8 cellular contexts compared by ENCODE assay signal in the genomic region with DNA sequence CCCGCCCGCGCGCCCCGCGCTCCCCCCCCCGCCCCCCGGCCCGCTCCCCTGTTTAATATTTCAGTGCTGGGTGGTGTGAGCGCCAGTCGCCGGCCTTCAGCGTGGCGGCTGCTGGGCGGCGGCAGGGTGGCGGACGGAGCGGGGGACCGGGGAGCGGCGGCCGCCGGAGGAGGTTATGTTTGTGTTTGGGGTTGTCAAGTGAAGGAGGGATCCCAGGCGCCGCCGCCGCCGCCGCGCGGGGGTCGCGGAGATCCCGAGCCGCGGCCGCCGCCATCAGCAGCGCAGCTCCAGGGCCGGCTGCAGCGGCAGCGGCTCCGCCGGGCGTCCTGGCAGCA. TPM values are rescaled to one million over a fixed set of nuclear protein-coding genes. Genes with fewer than 3 reads are reported as not detected.
DNase-seq lines count a peak whose midpoint lies in the region; ATAC-seq and TF ChIP-seq lines count a peak whose summit lies in the region.

HIVEP1 (plus strand) TSS at position 82 of the 335 bp plus-strand sequence. CDS start 3,317 bp downstream, outside the sequence.

- H3K36me3 ChIP-seq in gastroesophageal sphincter (peaks cover 0 to 17% of the 10 kb centered on the region in 2 donors), neuron (ENCODE audit: insufficient read depth, low read length) (peaks cover 9% of the 10 kb centered on the region)

- H2AFZ ChIP-seq in neuron (ENCODE audit: low read depth, low read length), result peak within 1 kb of the TSS; percentile 70

- peak within 1 kb of the TSS; percentile 99 for H3K4me3 ChIP-seq in GM12864 (ENCODE audit: low read depth, low read length)
- H3K4me3 ChIP-seq in gastroesophageal sphincter, result peak within 1 kb of the TSS; percentile 89
- H3K4me3 ChIP-seq in neuron (ENCODE audit: low read length), result peak within 1 kb of the TSS; percentile 69

- ATAC-seq in HG03432 (IDR thresholded peaks at IDR 0.05; ENCODE audit: unreplicated experiment), result peak; percentile 1
- ATAC-seq in activated CD8-positive, alpha-beta memory T cell treated with anti-CD3 and anti-CD28 coated beads, Interleukin-2, amount 10 ng/mL, durations not matched to agents 7 days and 5 days, result peak; percentile 0
- no peak for ATAC-seq in gastroesophageal sphincter
- ATAC-seq in HG03565 (IDR thresholded peaks at IDR 0.05; ENCODE audit: unreplicated experiment), result no peak

- CTCF ChIA-PET in activated CD8-positive, alpha-beta memory T cell treated with anti-CD3 and anti-CD28 coated beads, Interleukin-2, amount 10 ng/mL, durations not matched to agents 7 days and 5 days (lab: Charles Lee), result interaction anchor here (1.5 kb wide), 1 partner anchor 46 kb away, joined by 3 read pairs; no protein-coding TSS in a partner anchor

- DNase-seq in GM12864 (ENCODE audit: low read depth) (no peak), NCI-H1092 treated with DMSO at 0.1 percent for 48 hours (lab: John Stamatoyannopoulos, UW) (no peak), activated gamma-delta T cell (lab: John Stamatoyannopoulos, UW) (no peak)
- peak; percentile 53 for DNase-seq in activated CD8-positive, alpha-beta memory T cell treated with anti-CD3 and anti-CD28 coated beads, Interleukin-2, amount 10 ng/mL, durations not matched to agents 7 days and 5 days

- H3K4me1 Mint-ChIP-seq in activated CD8-positive, alpha-beta memory T cell treated with anti-CD3 and anti-CD28 coated beads, Interleukin-2, amount 10 ng/mL, durations not matched to agents 7 days and 5 days, result peaks cover 47% of the 10 kb centered on the region

- no peaks in the 10 kb centered on the region for H3K27me3 Mint-ChIP-seq in activated CD8-positive, alpha-beta memory T cell treated with anti-CD3 and anti-CD28 coated beads, Interleukin-2, amount 10 ng/mL, durations not matched to agents 7 days and 5 days

- TF ChIP-seq CTCF in GM12864 (IDR thresholded peaks at IDR 0.05; ENCODE audit: low read depth, low read length, missing control alignments), result no peak
- no peak for TF ChIP-seq CTCF in gastroesophageal sphincter (IDR thresholded peaks at IDR 0.05)

- peaks cover 0 to 43% (median 12%) of the 10 kb centered on the region in 3 donors for H3K4me1 ChIP-seq in gastroesophageal sphincter
- H3K4me1 ChIP-seq in neuron (ENCODE audit: insufficient read depth, low read length), result peaks cover 27% of the 10 kb centered on the region

- peak within 1 kb of the TSS; percentile 65 to 100 (median 94) for H3K27ac ChIP-seq in gastroesophageal sphincter

- no peak for TF ChIP-seq EP300 in gastroesophageal sphincter (IDR thresholded peaks at IDR 0.05)

- H3K4me3 Mint-ChIP-seq in activated CD8-positive, alpha-beta memory T cell treated with anti-CD3 and anti-CD28 coated beads, Interleukin-2, amount 10 ng/mL, durations not matched to agents 7 days and 5 days, result peak within 1 kb of the TSS; percentile 88

- no CpG with 5 or more reads among the region's 46 CpGs for WGBS in gastroesophageal sphincter (ENCODE audit: low coverage in 1 of 2), 2 donors

- H3K9me3 Mint-ChIP-seq in activated CD8-positive, alpha-beta memory T cell treated with anti-CD3 and anti-CD28 coated beads, Interleukin-2, amount 10 ng/mL, durations not matched to agents 7 days and 5 days (ENCODE audit: low read depth), result peaks cover 4% of the 10 kb centered on the region

- H3K9me3 ChIP-seq in gastroesophageal sphincter (no peaks in the 10 kb centered on the region), neuron (ENCODE audit: low read length) (peaks cover 3% of the 10 kb centered on the region)

- peak within 1 kb of the TSS; percentile 99 for H3K27ac Mint-ChIP-seq in activated CD8-positive, alpha-beta memory T cell treated with anti-CD3 and anti-CD28 coated beads, Interleukin-2, amount 10 ng/mL, durations not matched to agents 7 days and 5 days

- TF ChIP-seq POLR2A in gastroesophageal sphincter (IDR thresholded peaks at IDR 0.05), result peak; percentile 24 to 37

- no peaks in the 10 kb centered on the region for H3K27me3 ChIP-seq in gastroesophageal sphincter
- H3K27me3 ChIP-seq in neuron (ENCODE audit: insufficient read depth, low read length), result no peaks in the 10 kb centered on the region

- H3K36me3 Mint-ChIP-seq in activated CD8-positive, alpha-beta memory T cell treated with anti-CD3 and anti-CD28 coated beads, Interleukin-2, amount 10 ng/mL, durations not matched to agents 7 days and 5 days, result peaks cover 35% of the 10 kb centered on the region

RNA-seq across cellular contexts. Expression of gene HIVEP1, which starts in this region (rescaled TPM):
- 10 to 100 TPM; 31.1 to 42.0 TPM for total RNA-seq in activated CD8-positive, alpha-beta memory T cell treated with anti-CD3 and anti-CD28 coated beads, Interleukin-2, amount 10 ng/mL, durations not matched to agents 7 days and 5 days
- 10 to 100 TPM; 15.2 to 26.9 (median 17.6) TPM for total RNA-seq in gastroesophageal sphincter

Comparison
In these comparisons a context has a peak if more than half of its experiments do, and no peak if none do; other contexts are left out.
1. ATAC-seq: peak in HG03432 (single experiment) and activated CD8-positive, alpha-beta memory T cell treated with anti-CD3 and anti-CD28 coated beads, Interleukin-2, amount 10 ng/mL, durations not matched to agents 7 days and 5 days (single experiment); none in gastroesophageal sphincter (single experiment) and HG03565 (single experiment).
2. Peak in every context shown above with its lines, with median percentiles within 50 percentile points of each other: H3K4me3 ChIP-seq.